Comparison of ENCODE assay signal across 8 cellular contexts in the genomic region with DNA sequence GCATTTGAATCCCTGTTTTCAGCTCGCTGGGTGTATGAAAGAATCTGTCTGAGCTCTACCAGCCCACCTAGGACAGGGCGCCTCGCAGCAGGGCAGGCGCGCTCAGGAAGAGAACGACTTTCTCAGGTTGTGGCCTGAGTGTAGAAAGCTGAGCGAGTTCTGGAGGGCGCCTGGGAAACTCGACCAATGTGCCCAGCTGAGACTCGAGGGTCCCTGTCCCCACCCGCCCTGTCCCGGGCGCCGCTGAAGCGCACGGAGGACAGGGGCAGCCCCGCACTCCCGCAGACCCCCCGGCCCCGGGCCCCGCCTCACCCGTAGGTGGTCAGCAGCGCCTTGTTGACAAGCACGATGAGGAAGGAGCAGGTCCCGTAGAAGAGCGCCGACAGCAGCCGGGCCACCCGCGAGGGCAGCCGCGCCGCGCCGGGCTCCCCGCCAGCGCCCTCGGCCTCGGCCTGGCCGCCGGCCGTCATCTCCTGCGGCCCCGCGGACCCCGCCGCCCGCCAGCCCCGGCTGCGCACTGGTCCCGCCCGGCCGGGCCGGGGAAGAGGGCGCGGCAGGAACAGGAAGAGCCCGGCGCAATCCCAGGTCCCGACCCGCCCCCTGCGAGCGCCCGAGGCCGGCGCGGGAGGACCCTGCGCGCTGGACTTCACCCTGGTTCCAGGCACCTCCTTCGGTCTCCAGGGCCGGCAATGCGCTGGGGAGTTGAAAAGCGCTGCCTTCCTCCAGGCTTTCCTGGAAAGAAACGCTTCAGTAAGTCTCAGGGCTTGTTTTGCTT. TPM values are rescaled to one million over a fixed set of nuclear protein-coding genes. Genes with fewer than 3 reads are reported as not detected.
DNase-seq lines count a peak whose midpoint lies in the region; ATAC-seq and TF ChIP-seq lines count a peak whose summit lies in the region.

A gene (minus strand): TSS at position 547 of the 775 bp plus-strand sequence. CDS start 77 bp downstream, at position 470.

- TF ChIP-seq POLR2A in erythroblast (IDR thresholded peaks at IDR 0.05; ENCODE audit: low read length) (no peak), suprapubic skin (IDR thresholded peaks at IDR 0.05) (peak in 1 of 2 donors; percentile 13)

- no peak for TF ChIP-seq CTCF in suprapubic skin (IDR thresholded peaks at IDR 0.05)

- ATAC-seq in HG03354 (IDR thresholded peaks at IDR 0.05; ENCODE audit: poor library complexity, severe bottlenecking, unreplicated experiment) (peak; percentile 58), GM21619 (IDR thresholded peaks at IDR 0.05; ENCODE audit: unreplicated experiment) (no peak), HG03025 (IDR thresholded peaks at IDR 0.05; ENCODE audit: low FRiP score, unreplicated experiment) (no peak)

- H3K9me3 ChIP-seq in suprapubic skin = no peaks in the 10 kb centered on the region

- H3K27ac ChIP-seq in suprapubic skin = peak within 1 kb of the TSS; percentile 85

- no peaks in the 10 kb centered on the region for H3K27me3 ChIP-seq in suprapubic skin

- under 1% methylated on average over 22 of the region's 73 CpGs for WGBS in suprapubic skin

- peaks cover 16% of the 10 kb centered on the region for H3K4me1 ChIP-seq in suprapubic skin

- H3K36me3 ChIP-seq in suprapubic skin = no peaks in the 10 kb centered on the region

- TF ChIP-seq EP300 in suprapubic skin (IDR thresholded peaks at IDR 0.05) = no peak

- H3K4me3 ChIP-seq in suprapubic skin = peak within 1 kb of the TSS; percentile 89

- DNase-seq in G401 (ENCODE audit: low spot score) (peak; percentile 19), erythroblast (lab: John Stamatoyannopoulos, UW) (peak; percentile 38 to 39), mesenteric fat pad (ENCODE audit: low spot score) (peak; percentile 91), suprapubic skin (ENCODE audit: low spot score in 2 of 2) (peak in 1 of 2 donors; percentile 66)
- peak; percentile 63 for DNase-seq in activated CD8-positive, alpha-beta memory T cell treated with anti-CD3 and anti-CD28 coated beads for 24 hours

- in situ Hi-C loops in G401 (cut with HindIII; ENCODE audit: low sequenced_read_pairs) = no loop called here

RNA-seq across cellular contexts. Expression of the gene that starts here (rescaled TPM):
- 23.3 and 25.7 TPM in 2 replicates for total RNA-seq in G401 (2014; rRNA removed; shearing (Covaris generic))
- total RNA-seq in mesenteric fat pad = 17.0 TPM
- total RNA-seq in suprapubic skin = 10 to 100 TPM; 11.3 to 20.6 (median 17.9) TPM
